ENCODE assay signal across 1 cellular context in genomic region chr22:29245626-29246385, GRCh38.
TF ChIP-seq lines count a peak whose summit lies in the region.

No MANE protein-coding gene starts in this region.

TF ChIP-seq in HCT116, 20 proteins besides CTCF, POLR2A, EP300 and RAD21 (continued from another document):
- TF ChIP-seq MAX (IDR thresholded peaks at IDR 0.05) = no peak
- no peak for TF ChIP-seq ZNF274 (IDR thresholded peaks at IDR 0.05; ENCODE audit: low read depth, low read length)
